In the genomic region with DNA sequence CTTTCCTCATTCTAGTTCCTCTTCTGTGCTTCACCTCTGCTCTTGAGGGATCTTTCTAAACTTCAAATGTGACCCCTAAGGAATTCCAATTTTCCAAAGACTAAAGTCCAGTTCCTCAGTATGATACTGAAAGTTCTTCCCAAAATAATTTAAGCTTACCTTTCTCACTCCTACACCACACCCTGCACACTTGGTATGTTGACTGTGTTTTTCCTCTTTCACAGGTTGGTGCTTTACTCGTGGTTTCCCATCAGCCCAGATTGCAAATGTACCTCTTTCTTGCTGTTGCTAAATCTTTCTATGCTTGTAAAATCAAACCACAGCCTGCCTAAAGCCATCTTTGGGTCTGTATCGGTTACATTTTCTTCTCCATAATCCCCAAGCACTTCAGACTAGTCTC, we compare ENCODE assay signal across 20 cellular contexts. TPM values are rescaled to one million over a fixed set of nuclear protein-coding genes. Genes with fewer than 3 reads are reported as not detected.
"Had no signal": no experiment of that assay in that cellular context is flagged by ENCODE, and none has a peak within 500 bp of the region (broad histone marks: within the 10 kb centered on the region; RNA-seq: fewer than 3 reads in every experiment).

No MANE protein-coding gene starts in this region.

- H3K27me3 ChIP-seq: body of pancreas, colonic mucosa, foreskin keratinocyte had no signal

- H3K4me1 ChIP-seq: body of pancreas, colonic mucosa had no signal

- H3K36me3 ChIP-seq: colonic mucosa had no signal

- H3K4me3 Mint-ChIP-seq: activated naive CD8-positive, alpha-beta T cell treated with anti-CD3 and anti-CD28 coated beads for 36 hours; natural killer cell treated with Interleukin-12 subunit alpha and Interleukin-12 subunit beta and Interleukin-15 and Interleukin-18, amount 100 ng/mL, for 72 hours had no signal

- H3K27ac Mint-ChIP-seq: activated naive CD8-positive, alpha-beta T cell treated with anti-CD3 and anti-CD28 coated beads for 36 hours; natural killer cell treated with Interleukin-12 subunit alpha and Interleukin-12 subunit beta and Interleukin-15 and Interleukin-18, amount 100 ng/mL, for 72 hours had no signal

- DNase-seq: activated CD4-positive, alpha-beta T cell treated with anti-CD3 and anti-CD28 coated beads, Interleukin-2, amount 50 U/mL, for 1 hour; activated CD4-positive, CD25-positive, alpha-beta regulatory T cell; activated CD8-positive, alpha-beta memory T cell treated with anti-CD3 and anti-CD28 coated beads for 24 hours; activated naive CD8-positive, alpha-beta T cell treated with anti-CD3 and anti-CD28 coated beads for 36 hours; amygdala; body of pancreas; central memory CD4-positive, alpha-beta T cell; colonic mucosa; foreskin keratinocyte; glutamatergic neuron; hypothalamus; nucleus accumbens; small intestine; stimulated activated naive CD8-positive, alpha-beta T cell treated with anti-CD3 and anti-CD28 coated beads, Interleukin-15, Interleukin-2, amounts not matched to agents 100 U/mL and 50 U/mL, for 24 hours; trophoblast cell had no signal

- H3K4me1 Mint-ChIP-seq: activated naive CD8-positive, alpha-beta T cell treated with anti-CD3 and anti-CD28 coated beads for 36 hours had no signal

- FAIRE-seq: small intestine had no signal

- H3K4me3 ChIP-seq: body of pancreas, colonic mucosa had no signal

- H3K36me3 Mint-ChIP-seq: activated naive CD8-positive, alpha-beta T cell treated with anti-CD3 and anti-CD28 coated beads for 36 hours; natural killer cell treated with Interleukin-12 subunit alpha and Interleukin-12 subunit beta and Interleukin-15 and Interleukin-18, amount 100 ng/mL, for 72 hours had no signal

- H3K9me3 ChIP-seq: body of pancreas, colonic mucosa had no signal

- ATAC-seq: body of pancreas; esophagus mucosa; foreskin keratinocyte; natural killer cell treated with Interleukin-12 subunit alpha and Interleukin-12 subunit beta and Interleukin-15 and Interleukin-18, amount 100 ng/mL, for 72 hours; stimulated activated naive CD8-positive, alpha-beta T cell treated with anti-CD3 and anti-CD28 coated beads, Interleukin-15, Interleukin-2, amounts not matched to agents 100 U/mL and 50 U/mL, for 24 hours had no signal

- H3K9me3 Mint-ChIP-seq: activated naive CD8-positive, alpha-beta T cell treated with anti-CD3 and anti-CD28 coated beads for 36 hours; natural killer cell treated with Interleukin-12 subunit alpha and Interleukin-12 subunit beta and Interleukin-15 and Interleukin-18, amount 100 ng/mL, for 72 hours had no signal

- H3K27ac ChIP-seq: body of pancreas, colonic mucosa, foreskin keratinocyte had no signal

RNA-seq across cellular contexts. Expression of a gene that starts 30.5 kb away (rescaled TPM):
- total RNA-seq: activated naive CD8-positive, alpha-beta T cell treated with anti-CD3 and anti-CD28 coated beads for 36 hours; colonic mucosa; mesenteric fat pad; natural killer cell treated with Interleukin-12 subunit alpha and Interleukin-12 subunit beta and Interleukin-15 and Interleukin-18, amount 100 ng/mL, for 72 hours; posterior vena cava; T-helper 2 cell treated with Interferon-gamma antibody and Interleukin-4, amounts not matched to agents 100 ng/mL and 5 ng/mL, for 36 hours had no signal
- polyA plus RNA-seq: foreskin keratinocyte, small intestine had no signal

RNA-seq across cellular contexts. Expression of a gene that starts 35.2 kb away (rescaled TPM):
- total RNA-seq: natural killer cell treated with Interleukin-12 subunit alpha and Interleukin-12 subunit beta and Interleukin-15 and Interleukin-18, amount 100 ng/mL, for 72 hours had no signal
